ENCODE assay signal across 11 cellular contexts in genomic region chrX:48002929-48003328, GRCh38. TPM values are rescaled to one million over a fixed set of nuclear protein-coding genes. Genes with fewer than 3 reads are reported as not detected.
DNase-seq lines count a peak whose midpoint lies in the region; ATAC-seq, FAIRE-seq and TF ChIP-seq lines count a peak whose summit lies in the region.
"Had no signal": no experiment of that assay in that cellular context is flagged by ENCODE, and none has a peak within 500 bp of the region (broad histone marks: within the 10 kb centered on the region; RNA-seq: fewer than 3 reads in every experiment).

No MANE protein-coding gene starts in this region.

- intact Hi-C loops in MCF 10A (cut with micrococcal nuclease) (no loop called here), body of pancreas (cut with DNase I) (no loop called here)

- H3K9me3 ChIP-seq in A549 (peaks cover 9% of the 10 kb centered on the region; the same call in 1 of the 3 replicates), HUES6 (ENCODE audit: control insufficient read depth, insufficient read depth, low read depth, low read length) (peaks cover 5% of the 10 kb centered on the region; the same call in 1 of the 2 replicates), muscle layer of duodenum (ENCODE audit: control insufficient read depth in 1 of 2, low read length in 2 of 2) (no peaks in the 10 kb centered on the region), body of pancreas (no peaks in the 10 kb centered on the region)

- no peak for ATAC-seq in A549
- ATAC-seq in body of pancreas, result no peak

- H3K4me1 ChIP-seq in A549, result no peaks in the 10 kb centered on the region
- H3K4me1 ChIP-seq in HUES6 (ENCODE audit: control insufficient read depth, insufficient read depth, low read length), result no peaks in the 10 kb centered on the region
- H3K4me1 ChIP-seq in muscle layer of duodenum (ENCODE audit: control insufficient read depth in 1 of 2, insufficient read depth in 2 of 2, low read length in 2 of 2), result peaks cover 0 to 5% of the 10 kb centered on the region in 2 donors
- peaks cover 11% of the 10 kb centered on the region for H3K4me1 ChIP-seq in body of pancreas

- CTCF ChIA-PET in A549 (lab: Yijun Ruan, JAX) (no interaction called here), MCF 10A (lab: Yijun Ruan, JAX) (interaction anchor here (0.6 kb wide), 1 partner anchor 22 kb away, joined by 3 read pairs; no protein-coding TSS in a partner anchor)

- BruUV-seq in MCF 10A (replicated peaks; lab: Mats Ljungman, UMichigan), result TSS peak; percentile 97

- WGBS in A549 (ENCODE audit: missing lambda C conversion rate), result 61% methylated on average over 7 of the region's 7 CpGs
- 32 to 35% methylated on average over 7 of the region's 7 CpGs for WGBS in body of pancreas, 2 donors

- H3K36me3 ChIP-seq in HUES6 (ENCODE audit: control insufficient read depth, insufficient read depth, low read length) (no peaks in the 10 kb centered on the region), muscle layer of duodenum (ENCODE audit: control insufficient read depth in 1 of 2, insufficient read depth in 2 of 2, low read length in 2 of 2) (no peaks in the 10 kb centered on the region), body of pancreas (replicated peaks in 1 of 2; ENCODE audit: insufficient read depth in 1 of 2, low read depth in 2 of 2) (no peaks in the 10 kb centered on the region)

- POLR2A ChIA-PET in A549 (lab: Yijun Ruan, JAX) (no interaction called here), MCF 10A (lab: Yijun Ruan, JAX) (interaction anchor here (1.0 kb wide), 1 partner anchor 166 kb away, joined by 8 read pairs; the partner anchor contains the start of gene ZNF81)

- peak overlapping the region; percentile 96 for H3K27ac Mint-ChIP-seq in MCF 10A (ENCODE audit: low read depth, unreplicated experiment)

- H3K27me3 ChIP-seq in HUES6 (ENCODE audit: control insufficient read depth, insufficient read depth, low read length) (no peaks in the 10 kb centered on the region), muscle layer of duodenum (ENCODE audit: low read depth, low read length) (no peaks in the 10 kb centered on the region), body of pancreas (no peaks in the 10 kb centered on the region)

- H3K27ac ChIP-seq in A549 (peak overlapping the region; percentile 81 to 94; a peak in 3 of 6 replicates), HUES6 (ENCODE audit: low read depth, low read length) (no peak overlapping the region), muscle layer of duodenum (ENCODE audit: low read length) (no peak overlapping the region), body of pancreas (no peak overlapping the region)

- H3K4me1 Mint-ChIP-seq in MCF 10A (ENCODE audit: insufficient read depth, unreplicated experiment), result peaks cover 6% of the 10 kb centered on the region

- H3K9ac ChIP-seq in HUES6 (ENCODE audit: low read length), result no peak overlapping the region

- TF ChIP-seq POLR2A in A549 (IDR thresholded peaks at IDR 0.05; ENCODE audit: low read length) (no peak), body of pancreas (IDR thresholded peaks at IDR 0.05) (no peak)

- peak overlapping the region; percentile 87 for H3K4me3 Mint-ChIP-seq in MCF 10A (ENCODE audit: unreplicated experiment)

- H3K27me3 Mint-ChIP-seq in MCF 10A (ENCODE audit: insufficient read depth, unreplicated experiment), result no peaks in the 10 kb centered on the region

- H3K4me2 ChIP-seq in A549, result peak overlapping the region; percentile 76

- TF ChIP-seq EP300 in A549 (IDR thresholded peaks at IDR 0.05), result no peak

- TF ChIP-seq CTCF in A549 (IDR thresholded peaks at IDR 0.05) (no peak), MCF 10A (IDR thresholded peaks at IDR 0.05; ENCODE audit: unreplicated experiment) (no peak), body of pancreas (IDR thresholded peaks at IDR 0.05) (no peak), D721Med (IDR thresholded peaks at IDR 0.05; ENCODE audit: insufficient read depth, missing control alignments) (no peak)

- no peak for TF ChIP-seq RAD21 in A549 (conservative IDR thresholded peaks at IDR 0.05 in 1 of 2, IDR thresholded peaks at IDR 0.05 in 1 of 2)

- no peak for DNase-seq in A549 (ENCODE audit: low read depth in 1 of 2, low spot score in 1 of 2)
- no peak for DNase-seq in MCF 10A (ENCODE audit: unreplicated experiment)
- no peak for DNase-seq in GM19239 (ENCODE audit: insufficient read length, low spot score)
- DNase-seq in body of pancreas, result no peak
- no peak for DNase-seq in D721Med (ENCODE audit: insufficient read length, low spot score)
- no peak for DNase-seq in HUDEP-2 (lab: John Stamatoyannopoulos, UW; ENCODE audit: unreplicated experiment in 76 of 76)
- DNase-seq: activated T-cell treated with anti-CD3 and anti-CD28 coated beads for 4 hours; NCI-H187; stimulated activated naive CD4-positive, alpha-beta T cell treated with Interleukin-2 at 50 U/mL for 16 hours had no signal

- peaks cover 13% of the 10 kb centered on the region for H3K36me3 Mint-ChIP-seq in MCF 10A (ENCODE audit: insufficient read depth, unreplicated experiment)

- H3K9me3 Mint-ChIP-seq in MCF 10A (ENCODE audit: unreplicated experiment), result no peaks in the 10 kb centered on the region

- FAIRE-seq in A549 (lab: Jason Lieb, UNC) (no peak), GM19239 (lab: Jason Lieb, UNC) (no peak), D721Med (lab: Jason Lieb, UNC) (no peak)

- H3K4me3 ChIP-seq in A549 (peak overlapping the region; percentile 62), HUES6 (ENCODE audit: low read depth, low read length) (peak overlapping the region; percentile 77), muscle layer of duodenum (ENCODE audit: low read depth in 1 of 2, low read length in 2 of 2) (peak overlapping the region; percentile 71 to 83), body of pancreas (no peak overlapping the region)

TF ChIP-seq in A549, 52 proteins besides CTCF, POLR2A, EP300 and RAD21:
- TF ChIP-seq ZFP36 (IDR thresholded peaks at IDR 0.05; ENCODE audit: borderline replicate concordance, partially characterized antibody) (no peak), KDM1A (IDR thresholded peaks at IDR 0.05; ENCODE audit: low read depth) (no peak), HEYL (CRISPR knock-in tag; IDR thresholded peaks at IDR 0.05) (no peak), PBX3 (IDR thresholded peaks at IDR 0.05) (no peak), FOSB (CRISPR knock-in tag; IDR thresholded peaks at IDR 0.05) (no peak), ZC3H11A (IDR thresholded peaks at IDR 0.05) (no peak), CEBPB (IDR thresholded peaks at IDR 0.05) (no peak), CHD2 (IDR thresholded peaks at IDR 0.05; ENCODE audit: low read length, partially characterized antibody) (no peak), FOSL2 (IDR thresholded peaks at IDR 0.05) (no peak), FOSL2 (CRISPR knock-in tag; IDR thresholded peaks at IDR 0.05) (no peak)

RNA-seq across cellular contexts. Expression of gene ZNF182, which starts 0.9 kb away (rescaled TPM):
- polyA plus RNA-seq in A549 (2011; rRNA removed), result 5.1 and 5.5 TPM in 2 replicates
- 0.77 and 0.92 TPM in 2 replicates for polyA plus RNA-seq in A549 (2012; cell fraction: cytosol; rRNA removed)
- polyA plus RNA-seq in A549 (2012; cell fraction: nucleus; rRNA removed), result 1.1 and 1.4 TPM in 2 replicates
- polyA plus RNA-seq in A549 (2017; fragmentation: RNase III; extraction: RNeasy Plus Mini Kit Qiagen cat#74134 plus additional on column Dnase treatment), result 3.7 to 4.5 TPM (median 4.1 TPM) in 3 replicates
- 1.6 and 2.1 TPM in 2 replicates for polyA minus RNA-seq in A549 (2011; rRNA and poly(A)+ RNA removed)
- total RNA-seq in MCF 10A (2022), result 6.0 and 6.8 TPM in 2 replicates
- 1 to 10 TPM; 5.3 to 5.4 TPM for total RNA-seq in body of pancreas

RNA-seq across cellular contexts. Expression of gene SPACA5, which starts 3.9 kb away (rescaled TPM):
- not detected in 2 replicates for polyA plus RNA-seq in A549 (2011; rRNA removed)
- not detected in 2 replicates for polyA plus RNA-seq in A549 (2012; cell fraction: cytosol; rRNA removed)
- not detected in 2 replicates for polyA plus RNA-seq in A549 (2012; cell fraction: nucleus; rRNA removed)
- polyA plus RNA-seq in A549 (2017; fragmentation: RNase III; extraction: RNeasy Plus Mini Kit Qiagen cat#74134 plus additional on column Dnase treatment), result not detected in 3 replicates
- polyA minus RNA-seq in A549 (2011; rRNA and poly(A)+ RNA removed), result not detected in 2 replicates
- total RNA-seq in MCF 10A (2022), result not detected in 2 replicates
- total RNA-seq in body of pancreas, result not detected

Comparison
In these comparisons a context has a peak if more than half of its experiments do, and no peak if none do; other contexts are left out.
1. H3K27ac ChIP-seq: peak in A549 (2 of 2); none in HUES6 (single experiment), muscle layer of duodenum (single experiment) and body of pancreas (0 of 4).
2. H3K4me3 ChIP-seq: peak in A549 (single experiment), HUES6 (single experiment) and muscle layer of duodenum (2 of 2); none in body of pancreas (0 of 2).